ENCODE assay signal across 28 cellular contexts in the genomic region with DNA sequence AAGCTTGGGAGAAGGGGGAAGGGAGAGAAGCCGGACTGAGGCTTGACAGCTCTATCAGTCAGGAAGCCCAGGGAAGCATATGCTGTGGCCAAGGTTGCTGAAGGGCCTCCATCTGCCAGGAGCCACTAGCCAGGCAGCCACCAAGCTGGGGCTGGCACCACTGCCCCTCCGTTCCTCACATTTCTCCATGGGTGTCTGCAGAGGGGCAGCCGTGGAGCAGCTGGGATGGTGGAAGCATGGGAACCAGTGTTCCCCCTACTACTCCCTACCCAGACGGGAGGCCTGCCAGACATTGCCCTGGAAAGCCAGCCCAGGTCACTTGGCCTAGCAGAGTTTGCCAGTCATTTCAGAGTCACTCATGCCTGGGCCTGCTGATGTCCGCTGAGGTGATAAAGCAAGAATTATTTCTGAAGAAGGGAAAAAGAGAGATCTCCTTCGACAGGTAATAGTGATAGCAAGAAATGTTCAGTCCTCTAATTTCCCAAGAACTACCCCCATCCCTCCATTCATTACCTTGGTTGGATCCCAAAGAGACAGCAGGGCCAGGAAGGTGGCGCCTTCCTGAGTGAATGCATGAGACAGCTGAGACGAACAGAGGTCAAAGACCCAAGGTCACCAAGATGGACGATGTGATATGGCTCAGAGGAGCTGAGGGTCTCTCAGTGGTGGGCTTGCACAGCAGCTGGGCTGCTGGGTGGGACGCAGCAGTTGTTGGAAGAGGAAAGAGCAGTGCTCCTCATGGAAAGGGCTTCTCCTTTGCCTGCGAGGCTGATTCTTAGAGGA. TPM values are rescaled to one million over a fixed set of nuclear protein-coding genes. Genes with fewer than 3 reads are reported as not detected.
DNase-seq lines count a peak whose midpoint lies in the region; ATAC-seq, FAIRE-seq and TF ChIP-seq lines count a peak whose summit lies in the region.
"Had no signal": no experiment of that assay in that cellular context is flagged by ENCODE, and none has a peak within 500 bp of the region (broad histone marks: within the 10 kb centered on the region; RNA-seq: fewer than 3 reads in every experiment).

No MANE protein-coding gene starts in this region.

- H3K9me3 ChIP-seq in K562 (replicated peaks; ENCODE audit: control insufficient read depth, insufficient read depth, low read depth, low read length) (no peaks in the 10 kb centered on the region), neuronal stem cell (replicated peaks in 1 of 2; ENCODE audit: control insufficient read depth in 2 of 2, insufficient read depth in 1 of 2, low read depth in 1 of 2, low read length in 2 of 2) (no peaks in the 10 kb centered on the region)
- H3K9me3 ChIP-seq: BLaER1 treated with 17β-estradiol and CSF1 and Interleukin-3, amounts not matched to agents 10 nM and 100 nM; body of pancreas; colonic mucosa; left lung; suprapubic skin; uterus had no signal

- H3K36me3 Mint-ChIP-seq in activated T-cell treated with anti-CD3 and anti-CD28 coated beads, Interleukin-2, amount 50 U/mL, for 24 hours (ENCODE audit: low read depth), result peaks cover 2% of the 10 kb centered on the region
- H3K36me3 Mint-ChIP-seq: mesothelial cell of epicardium, natural killer cell had no signal

- no peak overlapping the region for H3K23ac ChIP-seq in neuronal stem cell (ENCODE audit: low read depth, low read length, poor library complexity)

- H3K4me1 ChIP-seq in K562 (replicated peaks in 1 of 2; ENCODE audit: control insufficient read depth in 2 of 2, insufficient read depth in 2 of 2, low read length in 2 of 2), result peaks cover 0 to 3% of the 10 kb centered on the region in 2 experiments; a peak in 2 of 5 replicates
- peaks cover 0 to 22% of the 10 kb centered on the region in 2 donors for H3K4me1 ChIP-seq in neuronal stem cell (ENCODE audit: control insufficient read depth in 2 of 2, insufficient read depth in 1 of 2, low read depth in 1 of 2, low read length in 2 of 2)
- H3K4me1 ChIP-seq: body of pancreas, colonic mucosa, foreskin keratinocyte, left lung, uterus had no signal

- TF ChIP-seq RAD21 in K562 (CRISPR knock-in tag; conservative IDR thresholded peaks at IDR 0.05 in 1 of 2, IDR thresholded peaks at IDR 0.05 in 1 of 2), result no peak

- no peaks in the 10 kb centered on the region for H3K79me1 ChIP-seq in neuronal stem cell (ENCODE audit: low read depth, low read length)

- H2AFZ ChIP-seq in K562 (ENCODE audit: low read depth, low read length), result no peak overlapping the region
- no peak overlapping the region for H2AFZ ChIP-seq in neuronal stem cell (ENCODE audit: low read length)

- no peak overlapping the region for H3K14ac ChIP-seq in neuronal stem cell (ENCODE audit: low read length)

- H3K18ac ChIP-seq in neuronal stem cell (ENCODE audit: low read length), result peak overlapping the region; percentile 6

- H4K20me1 ChIP-seq in K562 (replicated peaks; ENCODE audit: control insufficient read depth, insufficient read depth, low read length), result 0 out of 2 replicates have a peak, but pooled peaks cover 3% of the 10 kb centered on the region
- H4K20me1 ChIP-seq: BLaER1 treated with 17β-estradiol and CSF1 and Interleukin-3, amounts not matched to agents 10 nM and 100 nM had no signal

- no peak for TF ChIP-seq EP300 in K562 (IDR thresholded peaks at IDR 0.05; ENCODE audit: low read length)

- DNase-seq in activated T-cell treated with anti-CD3 and anti-CD28 coated beads, Interleukin-2, amount 50 U/mL, for 24 hours, result no peak
- no peak for DNase-seq in activated T-cell treated with anti-CD3 and anti-CD28 coated beads, Interleukin-2, amount 50 U/mL, for 48 hours
- DNase-seq in G401 (ENCODE audit: low spot score) (peak; percentile 91), K562 (ENCODE audit: extremely low read depth in 1 of 4, low spot score in 3 of 4) (no peak), neuronal stem cell (ENCODE audit: low spot score) (no peak), SK-N-DZ (ENCODE audit: low spot score) (no peak), NCI-H146 treated with DMSO at 0.1 percent for 48 hours (lab: John Stamatoyannopoulos, UW; ENCODE audit: unreplicated experiment) (no peak)
- DNase-seq: activated B cell treated with CpG ODN at 0.5 μM for 24 hours; activated CD8-positive, alpha-beta memory T cell treated with anti-CD3 and anti-CD28 coated beads for 24 hours; activated T-cell treated with anti-CD3 and anti-CD28 coated beads, Interleukin-2, amount 50 U/mL, for 72 hours; body of pancreas; colonic mucosa; foreskin keratinocyte; HFFc6; hippocampal formation; immature natural killer cell; left lung; natural killer cell; NCI-H1105; NCI-H2029; NCI-H2227 treated with DMSO at 0.1 percent for 48 hours; uterus had no signal

- H2BK12ac ChIP-seq in neuronal stem cell (ENCODE audit: low read length), result no peak overlapping the region

- H3K27ac ChIP-seq in K562 (ENCODE audit: extremely low read depth, low read depth, low read length), result no peak overlapping the region
- H3K27ac ChIP-seq in neuronal stem cell (replicated peaks; ENCODE audit: low read length), result no peak overlapping the region
- H3K27ac ChIP-seq: BLaER1 treated with 17β-estradiol and CSF1 and Interleukin-3, amounts not matched to agents 10 nM and 100 nM; body of pancreas; colonic mucosa; foreskin keratinocyte; left lung; RWPE1; suprapubic skin; uterus had no signal

- H3K27me3 ChIP-seq in K562 (ENCODE audit: control insufficient read depth in 2 of 2, insufficient read depth in 2 of 2, low read length in 2 of 2), result no peaks in the 10 kb centered on the region
- H3K27me3 ChIP-seq in neuronal stem cell (ENCODE audit: control insufficient read depth in 3 of 3, insufficient read depth in 3 of 3, low read depth in 1 of 3, low read length in 3 of 3), result peaks cover 0 to 56% (median 0%) of the 10 kb centered on the region in 3 experiments
- H3K27me3 ChIP-seq: BLaER1 treated with 17β-estradiol and CSF1 and Interleukin-3, amounts not matched to agents 10 nM and 100 nM; body of pancreas; colonic mucosa; foreskin keratinocyte; left lung; suprapubic skin; uterus had no signal

- no peaks in the 10 kb centered on the region for H3K9me3 Mint-ChIP-seq in activated T-cell treated with anti-CD3 and anti-CD28 coated beads, Interleukin-2, amount 50 U/mL, for 24 hours
- H3K9me3 Mint-ChIP-seq: activated B cell treated with CpG ODN at 0.5 μM for 24 hours; activated T-cell treated with anti-CD3 and anti-CD28 coated beads, Interleukin-2, amount 50 U/mL, for 72 hours; HFFc6; immature natural killer cell; mesothelial cell of epicardium; natural killer cell had no signal

- CTCF ChIA-PET in K562 (lab: Yijun Ruan, JAX; ENCODE audit: low intra/inter-chr PET ratio), result no interaction called here

- no peak for FAIRE-seq in K562 (lab: Jason Lieb, UNC)

- no peak overlapping the region for H2BK5ac ChIP-seq in neuronal stem cell (ENCODE audit: low read length)

- no peak overlapping the region for H3K4me3 Mint-ChIP-seq in activated T-cell treated with anti-CD3 and anti-CD28 coated beads, Interleukin-2, amount 50 U/mL, for 24 hours
- H3K4me3 Mint-ChIP-seq: activated B cell treated with CpG ODN at 0.5 μM for 24 hours, HFFc6, immature natural killer cell, mesothelial cell of epicardium, natural killer cell had no signal

- H3K4me2 ChIP-seq in K562 (ENCODE audit: insufficient read depth, low read length) (no peak overlapping the region), neuronal stem cell (ENCODE audit: insufficient read depth, low read length, poor library complexity, severe bottlenecking) (no peak overlapping the region)
- H3K4me2 ChIP-seq: BLaER1 treated with 17β-estradiol and CSF1 and Interleukin-3, amounts not matched to agents 10 nM and 100 nM had no signal

- ATAC-seq in K562 (no peak), GM19035 (IDR thresholded peaks at IDR 0.05; ENCODE audit: unreplicated experiment) (no peak)
- ATAC-seq: body of pancreas, esophagus mucosa, foreskin keratinocyte, left lung, natural killer cell had no signal

- H3K4me3 ChIP-seq in K562 (no peak overlapping the region), neuronal stem cell (ENCODE audit: low read length in 2 of 2) (peak overlapping the region in 1 of 2 donors; percentile 48)
- H3K4me3 ChIP-seq: BLaER1 treated with 17β-estradiol and CSF1 and Interleukin-3, amounts not matched to agents 10 nM and 100 nM; body of pancreas; colonic mucosa; left lung; suprapubic skin; uterus had no signal

- H4K91ac ChIP-seq in neuronal stem cell (ENCODE audit: low read depth, low read length, poor library complexity), result no peak overlapping the region

- intact Hi-C loops in K562 (cut with micrococcal nuclease), result no loop called here

- H3K4ac ChIP-seq in neuronal stem cell (ENCODE audit: low read length), result no peak overlapping the region

- peak overlapping the region; percentile 6 for H2BK15ac ChIP-seq in neuronal stem cell (ENCODE audit: low read length)

- peaks cover 70% of the 10 kb centered on the region for H3K4me1 Mint-ChIP-seq in activated T-cell treated with anti-CD3 and anti-CD28 coated beads, Interleukin-2, amount 50 U/mL, for 24 hours (ENCODE audit: low read depth)
- H3K4me1 Mint-ChIP-seq: activated B cell treated with CpG ODN at 0.5 μM for 24 hours, immature natural killer cell, mesothelial cell of epicardium had no signal

- BruUV-seq in K562 (replicated peaks; lab: Mats Ljungman, UMichigan), result no TSS peak

- in situ Hi-C loops in G401 (cut with HindIII; ENCODE audit: low sequenced_read_pairs), result no loop called here
- in situ Hi-C loops in K562 (cut with MboI), result no loop called here

- H3K9ac ChIP-seq in K562 (ENCODE audit: insufficient read depth in 1 of 2, low read depth in 2 of 2, low read length in 2 of 2) (no peak overlapping the region), neuronal stem cell (ENCODE audit: low read depth, low read length, poor library complexity) (no peak overlapping the region)
- H3K9ac ChIP-seq: BLaER1 treated with 17β-estradiol and CSF1 and Interleukin-3, amounts not matched to agents 10 nM and 100 nM had no signal

- no peak for TF ChIP-seq POLR2A in K562 (conservative IDR thresholded peaks at IDR 0.05)

- H3K9me1 ChIP-seq in K562 (ENCODE audit: control insufficient read depth, insufficient read depth, low read length), result no peaks in the 10 kb centered on the region

- peak overlapping the region; percentile 34 for H2AK5ac ChIP-seq in neuronal stem cell (ENCODE audit: low read depth, low read length)

- TF ChIP-seq CTCF in K562 (IDR thresholded peaks at IDR 0.05 in 2 of 3, conservative IDR thresholded peaks at IDR 0.05 in 1 of 3; ENCODE audit: insufficient read depth in 2 of 3, low read depth in 1 of 3, low read length in 3 of 3), result no peak

- POLR2A ChIA-PET in K562 (lab: Yijun Ruan, JAX), result interaction anchor here (0.5 kb wide), 1 partner anchor 250 kb away, joined by 4 read pairs; no protein-coding TSS in a partner anchor

- H3K36me3 ChIP-seq in K562 (ENCODE audit: control insufficient read depth, insufficient read depth, low read length) (no peaks in the 10 kb centered on the region), neuronal stem cell (replicated peaks in 1 of 2; ENCODE audit: control insufficient read depth in 2 of 2, insufficient read depth in 2 of 2, low read length in 2 of 2) (no peaks in the 10 kb centered on the region)
- H3K36me3 ChIP-seq: BLaER1 treated with 17β-estradiol and CSF1 and Interleukin-3, amounts not matched to agents 10 nM and 100 nM; colonic mucosa; left lung; suprapubic skin; uterus had no signal

- no peaks in the 10 kb centered on the region for H3K27me3 Mint-ChIP-seq in activated T-cell treated with anti-CD3 and anti-CD28 coated beads, Interleukin-2, amount 50 U/mL, for 24 hours
- H3K27me3 Mint-ChIP-seq: activated B cell treated with CpG ODN at 0.5 μM for 24 hours had no signal

- H2BK120ac ChIP-seq in neuronal stem cell (ENCODE audit: low read depth, low read length), result no peak overlapping the region

- H3K79me2 ChIP-seq in K562 (ENCODE audit: control insufficient read depth, insufficient read depth, low read length), result no peaks in the 10 kb centered on the region

- no peak overlapping the region for H4K8ac ChIP-seq in neuronal stem cell (ENCODE audit: low read depth, low read length)

- H3K27ac Mint-ChIP-seq in activated T-cell treated with anti-CD3 and anti-CD28 coated beads, Interleukin-2, amount 50 U/mL, for 24 hours, result peak overlapping the region; percentile 23
- H3K27ac Mint-ChIP-seq: activated B cell treated with CpG ODN at 0.5 μM for 24 hours, HFFc6, immature natural killer cell, mesothelial cell of epicardium, natural killer cell had no signal

- WGBS in K562 (ENCODE audit: insufficient coverage, low coverage, missing lambda C conversion rate), result 34% methylated on average over 7 of the region's 11 CpGs
- WGBS in neuronal stem cell (ENCODE audit: extremely low coverage in 2 of 2, insufficient read length in 2 of 2, insufficient replicate concordance in 1 of 2), 2 donors, result no CpG with 5 or more reads among the region's 11 CpGs

RNA-seq across cellular contexts. Expression of a gene that starts 21.9 kb away (rescaled TPM):
- total RNA-seq in G401 (2014; rRNA removed; shearing (Covaris generic)), result 1.7 and 2.4 TPM in 2 replicates
- 3.4 and 5.0 TPM in 2 replicates for total RNA-seq in K562 (2011; cell fraction: chromatin; rRNA removed; ENCODE audit: low replicate concordance)
- total RNA-seq in K562 (2011; cell fraction: nucleolus; rRNA removed), result 2.8 TPM in 2 replicates
- total RNA-seq in K562 (2011; cell fraction: nucleoplasm; rRNA removed), result 2.8 and 3.2 TPM in 2 replicates
- 4.2 and 5.7 TPM in 2 replicates for total RNA-seq in K562 (2014; rRNA removed)
- 0.80 and 0.98 TPM in 2 replicates for total RNA-seq in K562 (2014; rRNA removed; fragmentation: Illumina TruSeq; extraction: Trizol)
- total RNA-seq in K562 (2015; rRNA removed; fragmentation: Illumina TruSeq; extraction: Trizol), result 1.3 and 1.4 TPM in 2 replicates
- total RNA-seq in K562 (2021), result 3.9 TPM in 2 replicates
- 1.1 and 1.4 TPM in 2 replicates for polyA plus RNA-seq in K562 (2011; rRNA removed)
- 1.2 and 3.1 TPM in 2 replicates for polyA plus RNA-seq in K562 (2011; cell fraction: cytosol; rRNA removed)
- 3.4 and 6.9 TPM in 2 replicates for polyA plus RNA-seq in K562 (2011; cell fraction: nucleus; rRNA removed)
- 1.4 and 2.6 TPM in 2 replicates for polyA plus RNA-seq in K562 (2012)
- polyA plus RNA-seq in K562 (2014; fragmentation: Illumina TruSeq; extraction: Trizol), result 1.5 and 2.1 TPM in 2 replicates
- polyA plus RNA-seq in K562 (2014; fragmentation: Nextera tagmentation; extraction: Ambion mirVana), result under 1 TPM; 0.03 to 0.08 TPM
- 2.1 and 2.8 TPM in 2 replicates for polyA plus RNA-seq in K562 (2014; rRNA removed)
- polyA minus RNA-seq in K562 (2011; rRNA and poly(A)+ RNA removed), result 0.69 and 0.91 TPM in 2 replicates
- polyA minus RNA-seq in K562 (2011; cell fraction: cytosol; rRNA and poly(A)+ RNA removed), result 2.2 and 2.4 TPM in 2 replicates
- polyA minus RNA-seq in K562 (2011; cell fraction: nucleus; rRNA and poly(A)+ RNA removed), result 1.3 and 1.6 TPM in 2 replicates
- polyA plus RNA-seq in neuronal stem cell (2013, experiment 1 of 2), result 1.1 TPM
- 1.1 TPM for polyA plus RNA-seq in neuronal stem cell (2013, experiment 2 of 2)
- polyA plus RNA-seq in SK-N-DZ (2014; cell fraction: cytosol; rRNA removed), result 4.7 and 5.5 TPM in 2 replicates
- polyA plus RNA-seq in SK-N-DZ (2014; cell fraction: nucleus; rRNA removed), result 7.0 and 10.6 TPM in 2 replicates

RNA-seq across cellular contexts. Expression of a gene that starts 41.0 kb away (rescaled TPM):
- 0.49 and 2.0 TPM in 2 replicates for total RNA-seq in G401 (2014; rRNA removed; shearing (Covaris generic))
- total RNA-seq in K562 (2011; cell fraction: chromatin; rRNA removed; ENCODE audit: low replicate concordance), result 0.84 and 1.6 TPM in 2 replicates
- total RNA-seq in K562 (2011; cell fraction: nucleolus; rRNA removed), result 1.6 and 1.7 TPM in 2 replicates
- 1.4 and 1.8 TPM in 2 replicates for total RNA-seq in K562 (2011; cell fraction: nucleoplasm; rRNA removed)
- total RNA-seq in K562 (2014; rRNA removed), result 0.27 and 1.6 TPM in 2 replicates
- 0.77 and 0.80 TPM in 2 replicates for total RNA-seq in K562 (2014; rRNA removed; fragmentation: Illumina TruSeq; extraction: Trizol)
- 0.91 and 1.2 TPM in 2 replicates for total RNA-seq in K562 (2015; rRNA removed; fragmentation: Illumina TruSeq; extraction: Trizol)
- total RNA-seq in K562 (2021), result 1.0 and 1.2 TPM in 2 replicates
- 0.71 and 2.1 TPM in 2 replicates for polyA plus RNA-seq in K562 (2011; rRNA removed)
- polyA plus RNA-seq in K562 (2011; cell fraction: cytosol; rRNA removed), result 1.6 and 2.3 TPM in 2 replicates
- 2.9 and 5.0 TPM in 2 replicates for polyA plus RNA-seq in K562 (2011; cell fraction: nucleus; rRNA removed)
- 0.92 and 1.1 TPM in 2 replicates for polyA plus RNA-seq in K562 (2012)
- 0.97 and 1.3 TPM in 2 replicates for polyA plus RNA-seq in K562 (2014; fragmentation: Illumina TruSeq; extraction: Trizol)
- polyA plus RNA-seq in K562 (2014; fragmentation: Nextera tagmentation; extraction: Ambion mirVana), result under 1 TPM; 0.06 to 0.07 TPM
- 1.2 and 1.3 TPM in 2 replicates for polyA plus RNA-seq in K562 (2014; rRNA removed)
- 0.60 and 0.74 TPM in 2 replicates for polyA minus RNA-seq in K562 (2011; rRNA and poly(A)+ RNA removed)
- not detected in 2 replicates for polyA minus RNA-seq in K562 (2011; cell fraction: cytosol; rRNA and poly(A)+ RNA removed)
- 0.54 and 0.56 TPM in 2 replicates for polyA minus RNA-seq in K562 (2011; cell fraction: nucleus; rRNA and poly(A)+ RNA removed)
- polyA plus RNA-seq in neuronal stem cell (2013, experiment 1 of 2), result 4.7 TPM
- polyA plus RNA-seq in neuronal stem cell (2013, experiment 2 of 2), result 5.3 TPM
- polyA plus RNA-seq in SK-N-DZ (2014; cell fraction: cytosol; rRNA removed), result 1.3 and 1.9 TPM in 2 replicates
- 1.4 and 3.5 TPM in 2 replicates for polyA plus RNA-seq in SK-N-DZ (2014; cell fraction: nucleus; rRNA removed)
